In the genomic region with DNA sequence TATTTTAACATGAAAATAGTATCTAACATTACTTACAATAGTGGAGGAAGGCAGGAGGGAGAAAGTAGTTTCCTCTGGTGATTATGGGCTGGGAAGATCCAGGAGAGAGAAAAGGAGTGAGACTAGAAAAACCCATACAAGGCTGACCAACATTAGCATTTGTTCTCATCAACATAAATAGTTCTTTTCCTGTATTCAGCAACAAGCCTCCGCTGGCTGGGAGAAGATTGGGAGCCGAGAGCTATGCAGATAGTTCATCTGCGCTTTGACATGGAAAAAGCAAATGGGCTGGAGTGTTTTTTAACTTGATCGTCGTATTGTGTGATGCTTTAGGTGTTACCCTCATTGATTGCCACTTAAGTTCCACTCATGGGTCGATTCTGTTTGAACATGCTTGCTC, we compare ENCODE assay signal across 1 cellular context.
TF ChIP-seq lines count a peak whose summit lies in the region.

No MANE protein-coding gene starts in this region.

TF ChIP-seq in GM23338, 12 proteins besides CTCF, POLR2A, EP300 and RAD21:
- TF ChIP-seq, protein P1, sequence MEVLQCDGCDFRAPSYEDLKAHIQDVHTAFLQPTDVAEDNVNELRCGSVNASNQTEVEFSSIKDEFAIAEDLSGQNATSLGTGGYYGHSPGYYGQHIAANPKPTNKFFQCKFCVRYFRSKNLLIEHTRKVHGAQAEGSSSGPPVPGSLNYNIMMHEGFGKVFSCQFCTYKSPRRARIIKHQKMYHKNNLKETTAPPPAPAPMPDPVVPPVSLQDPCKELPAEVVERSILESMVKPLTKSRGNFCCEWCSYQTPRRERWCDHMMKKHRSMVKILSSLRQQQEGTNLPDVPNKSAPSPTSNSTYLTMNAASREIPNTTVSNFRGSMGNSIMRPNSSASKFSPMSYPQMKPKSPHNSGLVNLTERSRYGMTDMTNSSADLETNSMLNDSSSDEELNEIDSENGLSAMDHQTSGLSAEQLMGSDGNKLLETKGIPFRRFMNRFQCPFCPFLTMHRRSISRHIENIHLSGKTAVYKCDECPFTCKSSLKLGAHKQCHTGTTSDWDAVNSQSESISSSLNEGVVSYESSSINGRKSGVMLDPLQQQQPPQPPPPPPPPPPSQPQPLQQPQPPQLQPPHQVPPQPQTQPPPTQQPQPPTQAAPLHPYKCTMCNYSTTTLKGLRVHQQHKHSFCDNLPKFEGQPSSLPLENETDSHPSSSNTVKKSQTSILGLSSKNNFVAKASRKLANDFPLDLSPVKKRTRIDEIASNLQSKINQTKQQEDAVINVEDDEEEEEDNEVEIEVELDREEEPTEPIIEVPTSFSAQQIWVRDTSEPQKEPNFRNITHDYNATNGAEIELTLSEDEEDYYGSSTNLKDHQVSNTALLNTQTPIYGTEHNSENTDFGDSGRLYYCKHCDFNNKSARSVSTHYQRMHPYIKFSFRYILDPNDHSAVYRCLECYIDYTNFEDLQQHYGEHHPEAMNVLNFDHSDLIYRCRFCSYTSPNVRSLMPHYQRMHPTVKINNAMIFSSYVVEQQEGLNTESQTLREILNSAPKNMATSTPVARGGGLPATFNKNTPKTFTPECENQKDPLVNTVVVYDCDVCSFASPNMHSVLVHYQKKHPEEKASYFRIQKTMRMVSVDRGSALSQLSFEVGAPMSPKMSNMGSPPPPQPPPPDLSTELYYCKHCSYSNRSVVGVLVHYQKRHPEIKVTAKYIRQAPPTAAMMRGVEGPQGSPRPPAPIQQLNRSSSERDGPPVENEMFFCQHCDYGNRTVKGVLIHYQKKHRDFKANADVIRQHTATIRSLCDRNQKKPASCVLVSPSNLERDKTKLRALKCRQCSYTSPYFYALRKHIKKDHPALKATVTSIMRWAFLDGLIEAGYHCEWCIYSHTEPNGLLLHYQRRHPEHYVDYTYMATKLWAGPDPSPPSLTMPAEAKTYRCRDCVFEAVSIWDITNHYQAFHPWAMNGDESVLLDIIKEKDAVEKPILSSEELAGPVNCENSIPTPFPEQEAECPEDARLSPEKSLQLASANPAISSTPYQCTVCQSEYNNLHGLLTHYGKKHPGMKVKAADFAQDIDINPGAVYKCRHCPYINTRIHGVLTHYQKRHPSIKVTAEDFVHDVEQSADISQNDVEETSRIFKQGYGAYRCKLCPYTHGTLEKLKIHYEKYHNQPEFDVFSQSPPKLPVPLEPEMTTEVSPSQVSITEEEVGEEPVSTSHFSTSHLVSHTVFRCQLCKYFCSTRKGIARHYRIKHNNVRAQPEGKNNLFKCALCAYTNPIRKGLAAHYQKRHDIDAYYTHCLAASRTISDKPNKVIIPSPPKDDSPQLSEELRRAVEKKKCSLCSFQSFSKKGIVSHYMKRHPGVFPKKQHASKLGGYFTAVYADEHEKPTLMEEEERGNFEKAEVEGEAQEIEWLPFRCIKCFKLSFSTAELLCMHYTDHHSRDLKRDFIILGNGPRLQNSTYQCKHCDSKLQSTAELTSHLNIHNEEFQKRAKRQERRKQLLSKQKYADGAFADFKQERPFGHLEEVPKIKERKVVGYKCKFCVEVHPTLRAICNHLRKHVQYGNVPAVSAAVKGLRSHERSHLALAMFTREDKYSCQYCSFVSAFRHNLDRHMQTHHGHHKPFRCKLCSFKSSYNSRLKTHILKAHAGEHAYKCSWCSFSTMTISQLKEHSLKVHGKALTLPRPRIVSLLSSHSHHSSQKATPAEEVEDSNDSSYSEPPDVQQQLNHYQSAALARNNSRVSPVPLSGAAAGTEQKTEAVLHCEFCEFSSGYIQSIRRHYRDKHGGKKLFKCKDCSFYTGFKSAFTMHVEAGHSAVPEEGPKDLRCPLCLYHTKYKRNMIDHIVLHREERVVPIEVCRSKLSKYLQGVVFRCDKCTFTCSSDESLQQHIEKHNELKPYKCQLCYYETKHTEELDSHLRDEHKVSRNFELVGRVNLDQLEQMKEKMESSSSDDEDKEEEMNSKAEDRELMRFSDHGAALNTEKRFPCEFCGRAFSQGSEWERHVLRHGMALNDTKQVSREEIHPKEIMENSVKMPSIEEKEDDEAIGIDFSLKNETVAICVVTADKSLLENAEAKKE (CRISPR knock-in tag; IDR thresholded peaks at IDR 0.05): no peak
- TF ChIP-seq ZNF114 (CRISPR knock-in tag; IDR thresholded peaks at IDR 0.05): no peak
- TF ChIP-seq, protein P2, sequence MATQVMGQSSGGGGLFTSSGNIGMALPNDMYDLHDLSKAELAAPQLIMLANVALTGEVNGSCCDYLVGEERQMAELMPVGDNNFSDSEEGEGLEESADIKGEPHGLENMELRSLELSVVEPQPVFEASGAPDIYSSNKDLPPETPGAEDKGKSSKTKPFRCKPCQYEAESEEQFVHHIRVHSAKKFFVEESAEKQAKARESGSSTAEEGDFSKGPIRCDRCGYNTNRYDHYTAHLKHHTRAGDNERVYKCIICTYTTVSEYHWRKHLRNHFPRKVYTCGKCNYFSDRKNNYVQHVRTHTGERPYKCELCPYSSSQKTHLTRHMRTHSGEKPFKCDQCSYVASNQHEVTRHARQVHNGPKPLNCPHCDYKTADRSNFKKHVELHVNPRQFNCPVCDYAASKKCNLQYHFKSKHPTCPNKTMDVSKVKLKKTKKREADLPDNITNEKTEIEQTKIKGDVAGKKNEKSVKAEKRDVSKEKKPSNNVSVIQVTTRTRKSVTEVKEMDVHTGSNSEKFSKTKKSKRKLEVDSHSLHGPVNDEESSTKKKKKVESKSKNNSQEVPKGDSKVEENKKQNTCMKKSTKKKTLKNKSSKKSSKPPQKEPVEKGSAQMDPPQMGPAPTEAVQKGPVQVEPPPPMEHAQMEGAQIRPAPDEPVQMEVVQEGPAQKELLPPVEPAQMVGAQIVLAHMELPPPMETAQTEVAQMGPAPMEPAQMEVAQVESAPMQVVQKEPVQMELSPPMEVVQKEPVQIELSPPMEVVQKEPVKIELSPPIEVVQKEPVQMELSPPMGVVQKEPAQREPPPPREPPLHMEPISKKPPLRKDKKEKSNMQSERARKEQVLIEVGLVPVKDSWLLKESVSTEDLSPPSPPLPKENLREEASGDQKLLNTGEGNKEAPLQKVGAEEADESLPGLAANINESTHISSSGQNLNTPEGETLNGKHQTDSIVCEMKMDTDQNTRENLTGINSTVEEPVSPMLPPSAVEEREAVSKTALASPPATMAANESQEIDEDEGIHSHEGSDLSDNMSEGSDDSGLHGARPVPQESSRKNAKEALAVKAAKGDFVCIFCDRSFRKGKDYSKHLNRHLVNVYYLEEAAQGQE (IDR thresholded peaks at IDR 0.05; ENCODE audit: unreplicated experiment): no peak
- no peak for TF ChIP-seq EZH2 (IDR thresholded peaks at IDR 0.05; ENCODE audit: low read depth, unreplicated experiment)
- TF ChIP-seq NANOG (IDR thresholded peaks at IDR 0.05; ENCODE audit: borderline replicate concordance): no peak
- no peak for TF ChIP-seq ZNF331 (CRISPR knock-in tag; IDR thresholded peaks at IDR 0.05; ENCODE audit: low read depth)
- TF ChIP-seq EZH2phosphoT487 (IDR thresholded peaks at IDR 0.05; ENCODE audit: unreplicated experiment): no peak
- TF ChIP-seq, protein P3, sequence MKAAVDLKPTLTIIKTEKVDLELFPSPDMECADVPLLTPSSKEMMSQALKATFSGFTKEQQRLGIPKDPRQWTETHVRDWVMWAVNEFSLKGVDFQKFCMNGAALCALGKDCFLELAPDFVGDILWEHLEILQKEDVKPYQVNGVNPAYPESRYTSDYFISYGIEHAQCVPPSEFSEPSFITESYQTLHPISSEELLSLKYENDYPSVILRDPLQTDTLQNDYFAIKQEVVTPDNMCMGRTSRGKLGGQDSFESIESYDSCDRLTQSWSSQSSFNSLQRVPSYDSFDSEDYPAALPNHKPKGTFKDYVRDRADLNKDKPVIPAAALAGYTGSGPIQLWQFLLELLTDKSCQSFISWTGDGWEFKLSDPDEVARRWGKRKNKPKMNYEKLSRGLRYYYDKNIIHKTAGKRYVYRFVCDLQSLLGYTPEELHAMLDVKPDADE (IDR thresholded peaks at IDR 0.05): no peak
- no peak for TF ChIP-seq POLR2AphosphoS5 (IDR thresholded peaks at IDR 0.05; ENCODE audit: low read depth)
- no peak for TF ChIP-seq CREB1 (CRISPR knock-in tag; IDR thresholded peaks at IDR 0.05; ENCODE audit: low read depth)
- TF ChIP-seq JUNB (IDR thresholded peaks at IDR 0.05; ENCODE audit: unreplicated experiment): no peak
